ENCODE assay signal across 8 cellular contexts in the genomic region with DNA sequence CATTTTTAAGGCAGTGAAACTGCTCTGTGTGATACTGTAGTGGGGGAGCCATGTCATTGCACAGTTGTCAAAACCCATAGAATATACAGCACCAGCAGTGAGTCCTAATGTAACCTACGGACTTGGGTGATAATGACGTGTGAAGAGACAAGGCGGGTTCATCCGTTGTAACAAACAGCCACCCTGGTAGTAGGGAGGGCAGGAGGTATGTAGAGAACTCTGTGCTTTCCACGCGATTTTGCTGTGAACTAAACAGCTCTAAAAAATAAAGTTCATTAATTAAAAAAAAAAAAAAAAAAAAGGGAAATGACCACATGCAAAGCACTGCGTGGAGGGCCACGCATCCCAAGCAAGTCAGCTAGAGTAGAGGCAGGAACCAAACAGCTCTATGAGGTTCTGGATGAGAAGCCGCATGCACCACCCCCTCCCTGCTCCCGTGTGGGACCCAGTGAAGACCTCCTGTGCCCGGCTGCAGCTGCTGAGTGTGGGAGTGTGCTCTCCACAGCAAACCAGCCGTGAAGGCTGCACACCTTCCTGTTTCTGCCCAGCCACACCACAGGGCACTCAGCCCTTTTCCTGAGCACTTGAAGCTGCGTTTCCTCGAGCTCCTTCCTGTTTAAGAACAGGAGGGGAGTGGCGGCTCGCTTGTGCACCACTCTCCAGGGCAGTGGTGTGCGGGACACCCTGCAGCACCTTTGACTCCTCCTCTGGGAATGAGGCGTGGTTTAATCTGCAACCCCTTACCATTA.
DNase-seq lines count a peak whose midpoint lies in the region; ATAC-seq lines count a peak whose summit lies in the region.

No MANE protein-coding gene starts in this region.

- intact Hi-C loops in activated T-helper 2 cell treated with anti-CD3 and anti-CD28 coated beads, Interferon-gamma antibody, Interleukin-2, Interleukin-4, amounts not matched to agents 10 μg/mL and 5 μg/mL and 100 μg/mL, durations not matched to agents 14 hours and 24 hours and 36 hours (cut with micrococcal nuclease) = loop anchor here (1.0 to 2.0 kb wide), 2 partner anchors 26 to 50 kb away; no protein-coding TSS in a partner anchor

- no peak overlapping the region for H3K27ac Mint-ChIP-seq in activated T-helper 2 cell treated with anti-CD3 and anti-CD28 coated beads, Interferon-gamma antibody, Interleukin-2, Interleukin-4, amounts not matched to agents 10 μg/mL and 5 μg/mL and 100 μg/mL, durations not matched to agents 14 hours and 24 hours and 36 hours
- H3K27ac Mint-ChIP-seq in naive B cell = peak overlapping the region; percentile 87 to 99 (median 94)

- ATAC-seq in GM21786 (IDR thresholded peaks at IDR 0.05; ENCODE audit: unreplicated experiment) (peak; percentile 57), naive B cell (ENCODE audit: low read depth in 2 of 2) (peak; percentile 72 to 76)

- H3K27me3 Mint-ChIP-seq in activated T-helper 2 cell treated with anti-CD3 and anti-CD28 coated beads, Interferon-gamma antibody, Interleukin-2, Interleukin-4, amounts not matched to agents 10 μg/mL and 5 μg/mL and 100 μg/mL, durations not matched to agents 14 hours and 24 hours and 36 hours (ENCODE audit: low read depth) = no peaks in the 10 kb centered on the region
- no peaks in the 10 kb centered on the region for H3K27me3 Mint-ChIP-seq in naive B cell

- H3K4me1 Mint-ChIP-seq in activated T-helper 2 cell treated with anti-CD3 and anti-CD28 coated beads, Interferon-gamma antibody, Interleukin-2, Interleukin-4, amounts not matched to agents 10 μg/mL and 5 μg/mL and 100 μg/mL, durations not matched to agents 14 hours and 24 hours and 36 hours (ENCODE audit: low read depth) = peaks cover 66% of the 10 kb centered on the region
- peaks cover 82 to 95% (median 86%) of the 10 kb centered on the region in 3 donors for H3K4me1 Mint-ChIP-seq in naive B cell

- peak; percentile 98 for DNase-seq in GF-D8 (lab: John Stamatoyannopoulos, UW)
- peak; percentile 27 for DNase-seq in NCI-H2107 treated with DMSO at 0.1 percent for 48 hours (lab: John Stamatoyannopoulos, UW; ENCODE audit: unreplicated experiment)
- DNase-seq in activated T-helper 2 cell treated with anti-CD3 and anti-CD28 coated beads, Interferon-gamma antibody, Interleukin-2, Interleukin-4, amounts not matched to agents 10 μg/mL and 5 μg/mL and 100 μg/mL, durations not matched to agents 14 hours and 24 hours and 36 hours (ENCODE audit: low spot score) = peak; percentile 18
- peak; percentile 76 for DNase-seq in naive B cell
- DNase-seq in dedifferentiated amniotic fluid mesenchymal stem cell (ENCODE audit: extremely low spot score) = no peak
- DNase-seq in GM19240 (ENCODE audit: insufficient read length, low spot score) = no peak
- DNase-seq in LoVo (ENCODE audit: low spot score) = no peak

- H3K4me3 Mint-ChIP-seq in activated T-helper 2 cell treated with anti-CD3 and anti-CD28 coated beads, Interferon-gamma antibody, Interleukin-2, Interleukin-4, amounts not matched to agents 10 μg/mL and 5 μg/mL and 100 μg/mL, durations not matched to agents 14 hours and 24 hours and 36 hours (ENCODE audit: low read depth) = peak overlapping the region; percentile 26
- peak overlapping the region; percentile 62 to 89 (median 82) for H3K4me3 Mint-ChIP-seq in naive B cell

- no peaks in the 10 kb centered on the region for H3K9me3 Mint-ChIP-seq in activated T-helper 2 cell treated with anti-CD3 and anti-CD28 coated beads, Interferon-gamma antibody, Interleukin-2, Interleukin-4, amounts not matched to agents 10 μg/mL and 5 μg/mL and 100 μg/mL, durations not matched to agents 14 hours and 24 hours and 36 hours
- no peaks in the 10 kb centered on the region for H3K9me3 Mint-ChIP-seq in naive B cell

- peaks cover 3% of the 10 kb centered on the region for H3K36me3 Mint-ChIP-seq in activated T-helper 2 cell treated with anti-CD3 and anti-CD28 coated beads, Interferon-gamma antibody, Interleukin-2, Interleukin-4, amounts not matched to agents 10 μg/mL and 5 μg/mL and 100 μg/mL, durations not matched to agents 14 hours and 24 hours and 36 hours (ENCODE audit: low read depth)
- H3K36me3 Mint-ChIP-seq in naive B cell = no peaks in the 10 kb centered on the region

Comparison
In these comparisons a context has a peak if more than half of its experiments do, and no peak if none do; other contexts are left out.
1. DNase-seq: peak in GF-D8 (single experiment), NCI-H2107 treated with DMSO at 0.1 percent for 48 hours (single experiment), activated T-helper 2 cell treated with anti-CD3 and anti-CD28 coated beads, Interferon-gamma antibody, Interleukin-2, Interleukin-4, amounts not matched to agents 10 μg/mL and 5 μg/mL and 100 μg/mL, durations not matched to agents 14 hours and 24 hours and 36 hours (single experiment) and naive B cell (single experiment); none in dedifferentiated amniotic fluid mesenchymal stem cell (single experiment), GM19240 (single experiment) and LoVo (single experiment).